Comparison of ENCODE assay signal across 14 cellular contexts in genomic region chr11:89659414-89659813, GRCh38. TPM values are rescaled to one million over a fixed set of nuclear protein-coding genes. Genes with fewer than 3 reads are reported as not detected.
"Had no signal": no experiment of that assay in that cellular context is flagged by ENCODE, and none has a peak within 500 bp of the region (broad histone marks: within the 10 kb centered on the region; RNA-seq: fewer than 3 reads in every experiment).

No MANE protein-coding gene starts in this region.

RNA-seq across cellular contexts. Expression of gene TRIM77, which starts 50.7 kb away (rescaled TPM):
- total RNA-seq: activated B cell treated with CpG ODN at 0.5 μM for 24 hours; activated CD4-positive, alpha-beta memory T cell treated with anti-CD3 and anti-CD28 coated beads for 36 hours; activated CD4-positive, alpha-beta memory T cell treated with anti-CD3 and anti-CD28 coated beads, Interleukin-2, amount 10 ng/mL, durations not matched to agents 7 days and 5 days; activated CD4-positive, alpha-beta T cell treated with anti-CD3 and anti-CD28 coated beads for 36 hours; activated CD4-positive, alpha-beta T cell treated with anti-CD3 and anti-CD28 coated beads, Interleukin-2, amount 10 ng/mL, durations not matched to agents 24 days and 14 days; activated CD4-positive, alpha-beta T cell treated with anti-CD3 and anti-CD28 coated beads, Interleukin-2, amount 10 ng/mL, durations not matched to agents 7 days and 5 days; activated CD8-positive, alpha-beta memory T cell treated with anti-CD3 and anti-CD28 coated beads for 36 hours; activated CD8-positive, alpha-beta memory T cell treated with anti-CD3 and anti-CD28 coated beads, Interleukin-2, amount 10 ng/mL, durations not matched to agents 7 days and 5 days; activated CD8-positive, alpha-beta T cell treated with anti-CD3 and anti-CD28 coated beads for 36 hours; activated CD8-positive, alpha-beta T cell treated with anti-CD3 and anti-CD28 coated beads, Interleukin-2, amount 10 ng/mL, durations not matched to agents 7 days and 5 days; T-cell; T-helper 1 cell treated with Interleukin-12 subunit alpha and Interleukin-12 subunit beta and Interleukin-4 antibody, amounts not matched to agents 30 ng/mL and 1 ng/mL, for 36 hours; T-helper 17 cell; T-helper 2 cell treated with Interferon-gamma antibody and Interleukin-4, amounts not matched to agents 100 ng/mL and 5 ng/mL, for 36 hours had no signal
